10 cellular contexts compared by ENCODE assay signal in the genomic region with DNA sequence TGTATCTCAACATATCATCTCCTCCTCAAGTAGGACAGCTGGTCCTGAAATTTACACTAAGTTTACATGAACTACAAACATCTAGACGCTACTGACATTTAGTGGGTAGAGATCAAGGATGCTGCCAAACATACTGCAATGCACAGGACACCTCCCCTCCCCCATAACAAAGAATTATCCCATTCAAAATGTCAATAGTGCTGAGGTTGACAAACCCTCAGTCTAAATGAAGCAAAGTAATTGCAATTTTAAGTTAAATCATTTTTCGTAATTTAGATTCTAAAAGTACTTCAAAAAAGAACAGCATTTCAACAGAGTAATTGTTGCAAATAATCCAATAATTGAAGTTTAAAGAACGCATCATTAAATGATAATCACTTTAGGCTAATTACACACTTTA. TPM values are rescaled to one million over a fixed set of nuclear protein-coding genes. Genes with fewer than 3 reads are reported as not detected.
DNase-seq lines count a peak whose midpoint lies in the region; ATAC-seq and TF ChIP-seq lines count a peak whose summit lies in the region.
"Had no signal": no experiment of that assay in that cellular context is flagged by ENCODE, and none has a peak within 500 bp of the region (broad histone marks: within the 10 kb centered on the region; RNA-seq: fewer than 3 reads in every experiment).

No MANE protein-coding gene starts in this region.

- H3K36me3 Mint-ChIP-seq in activated CD4-positive, alpha-beta T cell treated with anti-CD3 and anti-CD28 coated beads, Interleukin-2, amount 10 ng/mL, durations not matched to agents 7 days and 5 days (ENCODE audit: low read depth), result peaks cover 19% of the 10 kb centered on the region
- peaks cover 13 to 23% of the 10 kb centered on the region in 2 donors for H3K36me3 Mint-ChIP-seq in activated naive CD4-positive, alpha-beta T cell treated with anti-CD3 and anti-CD28 coated beads, Interleukin-2, amount 50 U/mL, for 72 hours

- H3K9me3 ChIP-seq in iPS-20b (ENCODE audit: insufficient read depth, low read depth, low read length), result no peaks in the 10 kb centered on the region
- no peaks in the 10 kb centered on the region for H3K9me3 ChIP-seq in suprapubic skin

- ATAC-seq in activated naive CD4-positive, alpha-beta T cell treated with anti-CD3 and anti-CD28 coated beads, Interleukin-2, amount 50 U/mL, for 72 hours, result no peak
- ATAC-seq in HG02973 (IDR thresholded peaks at IDR 0.05; ENCODE audit: unreplicated experiment), result no peak

- no peak for TF ChIP-seq CTCF in suprapubic skin (IDR thresholded peaks at IDR 0.05)

- H3K4me1 Mint-ChIP-seq in activated CD4-positive, alpha-beta T cell treated with anti-CD3 and anti-CD28 coated beads, Interleukin-2, amount 10 ng/mL, durations not matched to agents 7 days and 5 days, result peaks cover 32% of the 10 kb centered on the region

- H3K4me3 ChIP-seq in iPS-20b (ENCODE audit: low read length), result peak overlapping the region; percentile 98
- H3K4me3 ChIP-seq in suprapubic skin, result peak overlapping the region; percentile 86

- H3K4me1 ChIP-seq in iPS-20b (ENCODE audit: insufficient read depth, low read length), result peaks cover 15% of the 10 kb centered on the region; the same call in 1 of the 2 replicates
- H3K4me1 ChIP-seq in suprapubic skin, result peaks cover 22% of the 10 kb centered on the region

- H3K9ac ChIP-seq in iPS-20b (ENCODE audit: low read depth, low read length), result peak overlapping the region; percentile 95; the same call in 1 of the 2 replicates

- H3K27ac Mint-ChIP-seq in activated CD4-positive, alpha-beta T cell treated with anti-CD3 and anti-CD28 coated beads, Interleukin-2, amount 10 ng/mL, durations not matched to agents 7 days and 5 days, result peak overlapping the region; percentile 96
- H3K27ac Mint-ChIP-seq in activated naive CD4-positive, alpha-beta T cell treated with anti-CD3 and anti-CD28 coated beads, Interleukin-2, amount 50 U/mL, for 72 hours, result peak overlapping the region; percentile 93 to 95

- WGBS in suprapubic skin, result 52% methylated on average over 3 of the region's 3 CpGs

- no peaks in the 10 kb centered on the region for H3K9me3 Mint-ChIP-seq in activated CD4-positive, alpha-beta T cell treated with anti-CD3 and anti-CD28 coated beads, Interleukin-2, amount 10 ng/mL, durations not matched to agents 7 days and 5 days
- H3K9me3 Mint-ChIP-seq in activated naive CD4-positive, alpha-beta T cell treated with anti-CD3 and anti-CD28 coated beads, Interleukin-2, amount 50 U/mL, for 72 hours, result no peaks in the 10 kb centered on the region

- H3K27ac ChIP-seq in iPS-20b (ENCODE audit: low read length) (no peak overlapping the region), suprapubic skin (no peak overlapping the region)

- peaks cover 13% of the 10 kb centered on the region for H3K36me3 ChIP-seq in iPS-20b (ENCODE audit: insufficient read depth, low read depth, low read length)
- H3K36me3 ChIP-seq in suprapubic skin, result peaks cover 14% of the 10 kb centered on the region

- TF ChIP-seq EP300 in suprapubic skin (IDR thresholded peaks at IDR 0.05), result no peak

- POLR2A ChIA-PET in activated CD4-positive, alpha-beta T cell treated with anti-CD3 and anti-CD28 coated beads, Interleukin-2, amount 10 ng/mL, durations not matched to agents 7 days and 5 days (lab: Charles Lee), result no interaction called here

- peaks cover 12% of the 10 kb centered on the region for H3K27me3 Mint-ChIP-seq in activated CD4-positive, alpha-beta T cell treated with anti-CD3 and anti-CD28 coated beads, Interleukin-2, amount 10 ng/mL, durations not matched to agents 7 days and 5 days

- no peak for DNase-seq in activated CD4-positive, alpha-beta T cell treated with anti-CD3 and anti-CD28 coated beads, Interleukin-2, amount 10 ng/mL, durations not matched to agents 7 days and 5 days
- no peak for DNase-seq in activated CD4-positive, alpha-beta T cell treated with anti-CD3 and anti-CD28 coated beads for 48 hours
- DNase-seq in activated naive CD4-positive, alpha-beta T cell treated with anti-CD3 and anti-CD28 coated beads, Interleukin-2, amount 50 U/mL, for 72 hours (ENCODE audit: low spot score in 2 of 2), result no peak
- DNase-seq in suprapubic skin (ENCODE audit: low spot score in 2 of 2), result no peak
- DNase-seq in stimulated activated CD4-positive, alpha-beta T cell treated with anti-CD3 and anti-CD28 coated beads, Interleukin-4, amount 100 ng/mL, for 4 hours, result no peak
- DNase-seq in NOMO-1 treated with dmso at 0.1 percent for 144 hours (lab: John Stamatoyannopoulos, UW; ENCODE audit: unreplicated experiment), result no peak
- DNase-seq: activated effector memory CD4-positive, alpha-beta T cell treated with Interleukin-2 at 50 U/mL for 16 hours; COR-L47 had no signal

- no peaks in the 10 kb centered on the region for H3K27me3 ChIP-seq in iPS-20b (ENCODE audit: insufficient read depth, low read length)
- no peaks in the 10 kb centered on the region for H3K27me3 ChIP-seq in suprapubic skin

- CTCF ChIA-PET in activated CD4-positive, alpha-beta T cell treated with anti-CD3 and anti-CD28 coated beads, Interleukin-2, amount 10 ng/mL, durations not matched to agents 7 days and 5 days (lab: Charles Lee), result interaction anchor here (1.1 to 2.8 kb wide), 3 partner anchors 8 to 183 kb away, joined by 3 to 23 read pairs (median 6); no protein-coding TSS in a partner anchor

- no peak for TF ChIP-seq POLR2A in suprapubic skin (IDR thresholded peaks at IDR 0.05)

- H3K4me3 Mint-ChIP-seq in activated CD4-positive, alpha-beta T cell treated with anti-CD3 and anti-CD28 coated beads, Interleukin-2, amount 10 ng/mL, durations not matched to agents 7 days and 5 days, result peak overlapping the region; percentile 98

RNA-seq across cellular contexts. Expression of a gene that starts 1.2 kb away (rescaled TPM):
- total RNA-seq in activated CD4-positive, alpha-beta T cell treated with anti-CD3 and anti-CD28 coated beads, Interleukin-2, amount 10 ng/mL, durations not matched to agents 7 days and 5 days, result 10 to 100 TPM; 11.5 to 12.0 TPM
- total RNA-seq in activated naive CD4-positive, alpha-beta T cell treated with anti-CD3 and anti-CD28 coated beads, Interleukin-2, amount 50 U/mL, for 72 hours, result 10 to 100 TPM in 1 of 2 donors, 1 to 10 TPM in 1; 7.5 to 12.9 TPM
- 10 to 100 TPM in 1 of 4 donors, 1 to 10 TPM in 3; 5.3 to 13.3 (median 7.1) TPM for total RNA-seq in suprapubic skin

RNA-seq across cellular contexts. Expression of a gene that starts 49.1 kb away (rescaled TPM):
- total RNA-seq in activated CD4-positive, alpha-beta T cell treated with anti-CD3 and anti-CD28 coated beads, Interleukin-2, amount 10 ng/mL, durations not matched to agents 7 days and 5 days, result 10 to 100 TPM in 1 of 2 experiments, 1 to 10 TPM in 1; 9.4 to 10.7 TPM
- 1 to 10 TPM; 2.9 to 6.4 TPM for total RNA-seq in activated naive CD4-positive, alpha-beta T cell treated with anti-CD3 and anti-CD28 coated beads, Interleukin-2, amount 50 U/mL, for 72 hours
- 10 to 100 TPM; 32.5 to 59.0 (median 36.8) TPM for total RNA-seq in suprapubic skin
